Comparison of ENCODE assay signal across 1 cellular context in genomic region chr2:108719149-108720044, GRCh38.
A peak's percentile ranks its signal among the peaks of the same experiment; 100 is the strongest.
TF ChIP-seq lines count a peak whose summit lies in the region.

RANBP2 (plus strand) TSS chr2:108719482; CDS start chr2:108719607, 125 bp downstream.

TF ChIP-seq in HepG2, 621 proteins besides CTCF, POLR2A, EP300 and RAD21 (continued from another document and continues in another):
- TF ChIP-seq, protein P1, sequence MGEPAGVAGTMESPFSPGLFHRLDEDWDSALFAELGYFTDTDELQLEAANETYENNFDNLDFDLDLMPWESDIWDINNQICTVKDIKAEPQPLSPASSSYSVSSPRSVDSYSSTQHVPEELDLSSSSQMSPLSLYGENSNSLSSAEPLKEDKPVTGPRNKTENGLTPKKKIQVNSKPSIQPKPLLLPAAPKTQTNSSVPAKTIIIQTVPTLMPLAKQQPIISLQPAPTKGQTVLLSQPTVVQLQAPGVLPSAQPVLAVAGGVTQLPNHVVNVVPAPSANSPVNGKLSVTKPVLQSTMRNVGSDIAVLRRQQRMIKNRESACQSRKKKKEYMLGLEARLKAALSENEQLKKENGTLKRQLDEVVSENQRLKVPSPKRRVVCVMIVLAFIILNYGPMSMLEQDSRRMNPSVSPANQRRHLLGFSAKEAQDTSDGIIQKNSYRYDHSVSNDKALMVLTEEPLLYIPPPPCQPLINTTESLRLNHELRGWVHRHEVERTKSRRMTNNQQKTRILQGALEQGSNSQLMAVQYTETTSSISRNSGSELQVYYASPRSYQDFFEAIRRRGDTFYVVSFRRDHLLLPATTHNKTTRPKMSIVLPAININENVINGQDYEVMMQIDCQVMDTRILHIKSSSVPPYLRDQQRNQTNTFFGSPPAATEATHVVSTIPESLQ (CRISPR knock-in tag; conservative IDR thresholded peaks at IDR 0.05): no peak
- peak; percentile 100 for TF ChIP-seq DMAP1 (CRISPR knock-in tag; IDR thresholded peaks at IDR 0.05)
- TF ChIP-seq ZNF878 (CRISPR knock-in tag; IDR thresholded peaks at IDR 0.05): peak; percentile 45; the same call in 1 of the 2 replicates
- peak; percentile 90; the same call in 1 of the 2 replicates for TF ChIP-seq ZNF598 (CRISPR knock-in tag; IDR thresholded peaks at IDR 0.05; ENCODE audit: borderline replicate concordance)
- TF ChIP-seq ZNF296 (CRISPR knock-in tag; conservative IDR thresholded peaks at IDR 0.05): no peak
- no peak; the same call in 1 of the 2 replicates for TF ChIP-seq ZNF75D (CRISPR knock-in tag; IDR thresholded peaks at IDR 0.05; ENCODE audit: borderline replicate concordance)
- no peak for TF ChIP-seq SRSF1 (optimal IDR thresholded peaks at IDR 0.05; ENCODE audit: low read depth, low read length)
- TF ChIP-seq CCAR2 (optimal IDR thresholded peaks at IDR 0.05; ENCODE audit: low read depth, low read length): no peak
- TF ChIP-seq U2AF2 (IDR thresholded peaks at IDR 0.05; ENCODE audit: low read depth, low read length): 0 out of 2 replicates have a peak, but pooled peaks have one; percentile 48
- TF ChIP-seq ZNF18 (CRISPR knock-in tag; IDR thresholded peaks at IDR 0.05; ENCODE audit: insufficient replicate concordance): peak; percentile 74
- peak; percentile 99 for TF ChIP-seq ZNF292 (CRISPR knock-in tag; IDR thresholded peaks at IDR 0.05; ENCODE audit: borderline replicate concordance, low read depth)
- TF ChIP-seq MLXIP (CRISPR knock-in tag; IDR thresholded peaks at IDR 0.05; ENCODE audit: borderline replicate concordance): no peak
- no peak; the same call in 1 of the 2 replicates for TF ChIP-seq MAFG (CRISPR knock-in tag; IDR thresholded peaks at IDR 0.05)
- TF ChIP-seq ZSCAN12 (CRISPR knock-in tag; IDR thresholded peaks at IDR 0.05): peak; percentile 34; the same call in 1 of the 2 replicates
- no peak; the same call in 1 of the 2 replicates for TF ChIP-seq ZSCAN30 (CRISPR knock-in tag; IDR thresholded peaks at IDR 0.05)
- TF ChIP-seq, protein P2, sequence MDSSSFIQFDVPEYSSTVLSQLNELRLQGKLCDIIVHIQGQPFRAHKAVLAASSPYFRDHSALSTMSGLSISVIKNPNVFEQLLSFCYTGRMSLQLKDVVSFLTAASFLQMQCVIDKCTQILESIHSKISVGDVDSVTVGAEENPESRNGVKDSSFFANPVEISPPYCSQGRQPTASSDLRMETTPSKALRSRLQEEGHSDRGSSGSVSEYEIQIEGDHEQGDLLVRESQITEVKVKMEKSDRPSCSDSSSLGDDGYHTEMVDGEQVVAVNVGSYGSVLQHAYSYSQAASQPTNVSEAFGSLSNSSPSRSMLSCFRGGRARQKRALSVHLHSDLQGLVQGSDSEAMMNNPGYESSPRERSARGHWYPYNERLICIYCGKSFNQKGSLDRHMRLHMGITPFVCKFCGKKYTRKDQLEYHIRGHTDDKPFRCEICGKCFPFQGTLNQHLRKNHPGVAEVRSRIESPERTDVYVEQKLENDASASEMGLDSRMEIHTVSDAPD (CRISPR knock-in tag; IDR thresholded peaks at IDR 0.05): peak; percentile 94
- peak; percentile 99 for TF ChIP-seq ZNF792 (CRISPR knock-in tag; IDR thresholded peaks at IDR 0.05)
- TF ChIP-seq HNRNPUL1 (IDR thresholded peaks at IDR 0.05; ENCODE audit: low read depth, low read length): 0 out of 2 replicates have a peak, but pooled peaks have one; percentile 18
- no peak for TF ChIP-seq NBN (conservative IDR thresholded peaks at IDR 0.05)
- TF ChIP-seq ZNF343 (CRISPR knock-in tag; IDR thresholded peaks at IDR 0.05): peak; percentile 96
- peak; percentile 72 for TF ChIP-seq NFYC (CRISPR knock-in tag; IDR thresholded peaks at IDR 0.05)
- no peak for TF ChIP-seq PAF1 (CRISPR knock-in tag; IDR thresholded peaks at IDR 0.05)
- no peak for TF ChIP-seq HOXA7 (CRISPR knock-in tag; IDR thresholded peaks at IDR 0.05)
- TF ChIP-seq ZNF253 (CRISPR knock-in tag; IDR thresholded peaks at IDR 0.05; ENCODE audit: borderline replicate concordance): peak; percentile 97
- peak; percentile 50; the same call in 1 of the 2 replicates for TF ChIP-seq PHF21A (CRISPR knock-in tag; IDR thresholded peaks at IDR 0.05)
- TF ChIP-seq, protein P3, sequence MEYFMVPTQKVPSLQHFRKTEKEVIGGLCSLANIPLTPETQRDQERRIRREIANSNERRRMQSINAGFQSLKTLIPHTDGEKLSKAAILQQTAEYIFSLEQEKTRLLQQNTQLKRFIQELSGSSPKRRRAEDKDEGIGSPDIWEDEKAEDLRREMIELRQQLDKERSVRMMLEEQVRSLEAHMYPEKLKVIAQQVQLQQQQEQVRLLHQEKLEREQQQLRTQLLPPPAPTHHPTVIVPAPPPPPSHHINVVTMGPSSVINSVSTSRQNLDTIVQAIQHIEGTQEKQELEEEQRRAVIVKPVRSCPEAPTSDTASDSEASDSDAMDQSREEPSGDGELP (IDR thresholded peaks at IDR 0.05; ENCODE audit: borderline replicate concordance, low read depth): peak; percentile 52; the same call in 1 of the 2 replicates
- TF ChIP-seq ZNF761 (CRISPR knock-in tag; conservative IDR thresholded peaks at IDR 0.05): peak; percentile 95
- peak; percentile 75 for TF ChIP-seq SMAD3 (CRISPR knock-in tag; IDR thresholded peaks at IDR 0.05)
- peak; percentile 99 for TF ChIP-seq ZBTB38 (CRISPR knock-in tag; IDR thresholded peaks at IDR 0.05)
- TF ChIP-seq, protein P4, sequence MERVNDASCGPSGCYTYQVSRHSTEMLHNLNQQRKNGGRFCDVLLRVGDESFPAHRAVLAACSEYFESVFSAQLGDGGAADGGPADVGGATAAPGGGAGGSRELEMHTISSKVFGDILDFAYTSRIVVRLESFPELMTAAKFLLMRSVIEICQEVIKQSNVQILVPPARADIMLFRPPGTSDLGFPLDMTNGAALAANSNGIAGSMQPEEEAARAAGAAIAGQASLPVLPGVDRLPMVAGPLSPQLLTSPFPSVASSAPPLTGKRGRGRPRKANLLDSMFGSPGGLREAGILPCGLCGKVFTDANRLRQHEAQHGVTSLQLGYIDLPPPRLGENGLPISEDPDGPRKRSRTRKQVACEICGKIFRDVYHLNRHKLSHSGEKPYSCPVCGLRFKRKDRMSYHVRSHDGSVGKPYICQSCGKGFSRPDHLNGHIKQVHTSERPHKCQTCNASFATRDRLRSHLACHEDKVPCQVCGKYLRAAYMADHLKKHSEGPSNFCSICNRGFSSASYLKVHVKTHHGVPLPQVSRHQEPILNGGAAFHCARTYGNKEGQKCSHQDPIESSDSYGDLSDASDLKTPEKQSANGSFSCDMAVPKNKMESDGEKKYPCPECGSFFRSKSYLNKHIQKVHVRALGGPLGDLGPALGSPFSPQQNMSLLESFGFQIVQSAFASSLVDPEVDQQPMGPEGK (CRISPR knock-in tag; IDR thresholded peaks at IDR 0.05): peak; percentile 57; the same call in 1 of the 2 replicates
- TF ChIP-seq, protein P5, sequence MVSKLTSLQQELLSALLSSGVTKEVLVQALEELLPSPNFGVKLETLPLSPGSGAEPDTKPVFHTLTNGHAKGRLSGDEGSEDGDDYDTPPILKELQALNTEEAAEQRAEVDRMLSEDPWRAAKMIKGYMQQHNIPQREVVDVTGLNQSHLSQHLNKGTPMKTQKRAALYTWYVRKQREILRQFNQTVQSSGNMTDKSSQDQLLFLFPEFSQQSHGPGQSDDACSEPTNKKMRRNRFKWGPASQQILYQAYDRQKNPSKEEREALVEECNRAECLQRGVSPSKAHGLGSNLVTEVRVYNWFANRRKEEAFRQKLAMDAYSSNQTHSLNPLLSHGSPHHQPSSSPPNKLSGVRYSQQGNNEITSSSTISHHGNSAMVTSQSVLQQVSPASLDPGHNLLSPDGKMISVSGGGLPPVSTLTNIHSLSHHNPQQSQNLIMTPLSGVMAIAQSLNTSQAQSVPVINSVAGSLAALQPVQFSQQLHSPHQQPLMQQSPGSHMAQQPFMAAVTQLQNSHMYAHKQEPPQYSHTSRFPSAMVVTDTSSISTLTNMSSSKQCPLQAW (CRISPR knock-in tag; IDR thresholded peaks at IDR 0.05): peak; percentile 95
- TF ChIP-seq, protein P6, sequence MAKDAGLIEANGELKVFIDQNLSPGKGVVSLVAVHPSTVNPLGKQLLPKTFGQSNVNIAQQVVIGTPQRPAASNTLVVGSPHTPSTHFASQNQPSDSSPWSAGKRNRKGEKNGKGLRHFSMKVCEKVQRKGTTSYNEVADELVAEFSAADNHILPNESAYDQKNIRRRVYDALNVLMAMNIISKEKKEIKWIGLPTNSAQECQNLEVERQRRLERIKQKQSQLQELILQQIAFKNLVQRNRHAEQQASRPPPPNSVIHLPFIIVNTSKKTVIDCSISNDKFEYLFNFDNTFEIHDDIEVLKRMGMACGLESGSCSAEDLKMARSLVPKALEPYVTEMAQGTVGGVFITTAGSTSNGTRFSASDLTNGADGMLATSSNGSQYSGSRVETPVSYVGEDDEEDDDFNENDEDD (CRISPR knock-in tag; IDR thresholded peaks at IDR 0.05; ENCODE audit: borderline replicate concordance): peak; percentile 94
- peak; percentile 99 for TF ChIP-seq ZSCAN21 (CRISPR knock-in tag; IDR thresholded peaks at IDR 0.05; ENCODE audit: borderline replicate concordance)
- TF ChIP-seq HNRNPL (IDR thresholded peaks at IDR 0.05; ENCODE audit: low read depth, low read length): 0 out of 2 replicates have a peak, but pooled peaks have one; percentile 16
- peak; percentile 87 for TF ChIP-seq SNAPC5 (CRISPR knock-in tag; IDR thresholded peaks at IDR 0.05; ENCODE audit: borderline replicate concordance)
- TF ChIP-seq ZGPAT (CRISPR knock-in tag; IDR thresholded peaks at IDR 0.05): peak; percentile 98
- peak; percentile 91; the same call in 1 of the 2 replicates for TF ChIP-seq RFXANK (CRISPR knock-in tag; IDR thresholded peaks at IDR 0.05)
- peak; percentile 95 for TF ChIP-seq HIVEP1 (CRISPR knock-in tag; IDR thresholded peaks at IDR 0.05)
- TF ChIP-seq TARDBP (CRISPR knock-in tag; IDR thresholded peaks at IDR 0.05): peak; percentile 99
- peak; percentile 99 for TF ChIP-seq ZNF547 (CRISPR knock-in tag; IDR thresholded peaks at IDR 0.05)
- TF ChIP-seq, protein P7, sequence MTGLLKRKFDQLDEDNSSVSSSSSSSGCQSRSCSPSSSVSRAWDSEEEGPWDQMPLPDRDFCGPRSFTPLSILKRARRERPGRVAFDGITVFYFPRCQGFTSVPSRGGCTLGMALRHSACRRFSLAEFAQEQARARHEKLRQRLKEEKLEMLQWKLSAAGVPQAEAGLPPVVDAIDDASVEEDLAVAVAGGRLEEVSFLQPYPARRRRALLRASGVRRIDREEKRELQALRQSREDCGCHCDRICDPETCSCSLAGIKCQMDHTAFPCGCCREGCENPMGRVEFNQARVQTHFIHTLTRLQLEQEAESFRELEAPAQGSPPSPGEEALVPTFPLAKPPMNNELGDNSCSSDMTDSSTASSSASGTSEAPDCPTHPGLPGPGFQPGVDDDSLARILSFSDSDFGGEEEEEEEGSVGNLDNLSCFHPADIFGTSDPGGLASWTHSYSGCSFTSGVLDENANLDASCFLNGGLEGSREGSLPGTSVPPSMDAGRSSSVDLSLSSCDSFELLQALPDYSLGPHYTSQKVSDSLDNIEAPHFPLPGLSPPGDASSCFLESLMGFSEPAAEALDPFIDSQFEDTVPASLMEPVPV (CRISPR knock-in tag; IDR thresholded peaks at IDR 0.05): peak; percentile 98
- TF ChIP-seq, protein P8, sequence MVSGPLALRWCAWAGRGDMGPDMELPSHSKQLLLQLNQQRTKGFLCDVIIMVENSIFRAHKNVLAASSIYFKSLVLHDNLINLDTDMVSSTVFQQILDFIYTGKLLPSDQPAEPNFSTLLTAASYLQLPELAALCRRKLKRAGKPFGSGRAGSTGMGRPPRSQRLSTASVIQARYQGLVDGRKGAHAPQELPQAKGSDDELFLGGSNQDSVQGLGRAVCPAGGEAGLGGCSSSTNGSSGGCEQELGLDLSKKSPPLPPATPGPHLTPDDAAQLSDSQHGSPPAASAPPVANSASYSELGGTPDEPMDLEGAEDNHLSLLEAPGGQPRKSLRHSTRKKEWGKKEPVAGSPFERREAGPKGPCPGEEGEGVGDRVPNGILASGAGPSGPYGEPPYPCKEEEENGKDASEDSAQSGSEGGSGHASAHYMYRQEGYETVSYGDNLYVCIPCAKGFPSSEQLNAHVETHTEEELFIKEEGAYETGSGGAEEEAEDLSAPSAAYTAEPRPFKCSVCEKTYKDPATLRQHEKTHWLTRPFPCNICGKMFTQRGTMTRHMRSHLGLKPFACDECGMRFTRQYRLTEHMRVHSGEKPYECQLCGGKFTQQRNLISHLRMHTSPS (CRISPR knock-in tag; IDR thresholded peaks at IDR 0.05; ENCODE audit: low read depth): peak; percentile 83
- TF ChIP-seq ZNF605 (CRISPR knock-in tag; IDR thresholded peaks at IDR 0.05): peak; percentile 99
- TF ChIP-seq BCL6 (CRISPR knock-in tag; IDR thresholded peaks at IDR 0.05): peak; percentile 81
